ENCODE assay signal across 9 cellular contexts in genomic region chr7:56474271-56474670, GRCh38.
"Had no signal": no experiment of that assay in that cellular context is flagged by ENCODE, and none has a peak within 500 bp of the region (broad histone marks: within the 10 kb centered on the region; RNA-seq: fewer than 3 reads in every experiment).

No MANE protein-coding gene starts in this region.

- H3K4me1 ChIP-seq: HAP-1 had no signal

- H3K27ac Mint-ChIP-seq: GM23338, H9, HFFc6 had no signal

- H3K4me3 ChIP-seq: GM23248, GM23338, HAP-1 had no signal

- H3K9ac ChIP-seq: GM23248 had no signal

- DNase-seq: GM23248, GOT3, H7, H9, HCEC 1CT, HFFc6 had no signal

- H3K4me1 Mint-ChIP-seq: GM23338, H9 had no signal

- H3K27ac ChIP-seq: GM23248 had no signal

- ATAC-seq: GM23338, HCT116 had no signal

- H3K36me3 ChIP-seq: HAP-1 had no signal

- H3K9me3 ChIP-seq: HAP-1 had no signal

- H3K4me3 Mint-ChIP-seq: GM23338, H9, HFFc6 had no signal
